9 cellular contexts compared by ENCODE assay signal in genomic region chr10:61140765-61141392, GRCh38.
DNase-seq lines count a peak whose midpoint lies in the region; ATAC-seq and TF ChIP-seq lines count a peak whose summit lies in the region.
"Had no signal": no experiment of that assay in that cellular context is flagged by ENCODE, and none has a peak within 500 bp of the region (broad histone marks: within the 10 kb centered on the region; RNA-seq: fewer than 3 reads in every experiment).

No MANE protein-coding gene starts in this region.

- H3K9me3 ChIP-seq in lung (ENCODE audit: control insufficient read depth in 2 of 2, insufficient read depth in 1 of 2, low read length in 1 of 2): no peaks in the 10 kb centered on the region

- peaks cover 5% of the 10 kb centered on the region for H3K27me3 Mint-ChIP-seq in activated CD4-positive, alpha-beta memory T cell treated with anti-CD3 and anti-CD28 coated beads, Interleukin-2, amount 10 ng/mL, durations not matched to agents 7 days and 5 days
- no peaks in the 10 kb centered on the region for H3K27me3 Mint-ChIP-seq in stimulated activated memory B cell treated with anti-CD40 and anti-IgM and Interleukin-4, amounts not matched to agents 10 μg/mL and 1 μg/mL and 100 μg/mL, for 72 hours

- no peaks in the 10 kb centered on the region for H3K4me1 Mint-ChIP-seq in activated CD4-positive, alpha-beta memory T cell treated with anti-CD3 and anti-CD28 coated beads, Interleukin-2, amount 10 ng/mL, durations not matched to agents 7 days and 5 days
- H3K4me1 Mint-ChIP-seq in stimulated activated memory B cell treated with anti-CD40 and anti-IgM and Interleukin-4, amounts not matched to agents 10 μg/mL and 1 μg/mL and 100 μg/mL, for 72 hours: peaks cover 26% of the 10 kb centered on the region
- H3K4me1 Mint-ChIP-seq: activated naive CD4-positive, alpha-beta T cell treated with anti-CD3 and anti-CD28 coated beads, Interleukin-2, amount 50 U/mL, for 24 hours had no signal

- ATAC-seq in HG03354 (IDR thresholded peaks at IDR 0.05; ENCODE audit: poor library complexity, severe bottlenecking, unreplicated experiment) (peak; percentile 67), lung (ENCODE audit: insufficient read depth, low FRiP score) (peak; percentile 58)
- ATAC-seq in stimulated activated memory B cell treated with anti-CD40 and anti-IgM and Interleukin-4, amounts not matched to agents 10 μg/mL and 1 μg/mL and 100 μg/mL, for 72 hours: no peak

- CTCF ChIA-PET in activated CD4-positive, alpha-beta memory T cell treated with anti-CD3 and anti-CD28 coated beads, Interleukin-2, amount 10 ng/mL, durations not matched to agents 7 days and 5 days (lab: Charles Lee): interaction anchor here (0.7 to 2.3 kb wide), 14 partner anchors 9 to 756 kb away, joined by 3 to 10 read pairs (median 4); no protein-coding TSS in a partner anchor

- H3K36me3 ChIP-seq in lung (ENCODE audit: control insufficient read depth in 2 of 2, insufficient read depth in 2 of 2, low read length in 2 of 2): no peaks in the 10 kb centered on the region

- no peaks in the 10 kb centered on the region for H3K36me3 Mint-ChIP-seq in activated CD4-positive, alpha-beta memory T cell treated with anti-CD3 and anti-CD28 coated beads, Interleukin-2, amount 10 ng/mL, durations not matched to agents 7 days and 5 days (ENCODE audit: low read depth)
- no peaks in the 10 kb centered on the region for H3K36me3 Mint-ChIP-seq in stimulated activated memory B cell treated with anti-CD40 and anti-IgM and Interleukin-4, amounts not matched to agents 10 μg/mL and 1 μg/mL and 100 μg/mL, for 72 hours
- H3K36me3 Mint-ChIP-seq: activated naive CD4-positive, alpha-beta T cell treated with anti-CD3 and anti-CD28 coated beads, Interleukin-2, amount 50 U/mL, for 24 hours had no signal

- peaks cover 0 to 3% of the 10 kb centered on the region in 2 donors for H3K4me1 ChIP-seq in lung (ENCODE audit: control insufficient read depth in 2 of 2, insufficient read depth in 2 of 2, low read length in 2 of 2)

- TF ChIP-seq CTCF in dorsolateral prefrontal cortex (IDR thresholded peaks at IDR 0.05 in 54 of 56, conservative IDR thresholded peaks at IDR 0.05 in 2 of 56; ENCODE audit: low read depth in 1 of 56, partially characterized antibody in 56 of 56) (peak; percentile 51 to 90 (median 79)), lung (IDR thresholded peaks at IDR 0.05; ENCODE audit: control extremely low read depth, extremely low read depth) (peak; percentile 54)

- no peaks in the 10 kb centered on the region for H3K9me3 Mint-ChIP-seq in activated CD4-positive, alpha-beta memory T cell treated with anti-CD3 and anti-CD28 coated beads, Interleukin-2, amount 10 ng/mL, durations not matched to agents 7 days and 5 days
- no peaks in the 10 kb centered on the region for H3K9me3 Mint-ChIP-seq in stimulated activated memory B cell treated with anti-CD40 and anti-IgM and Interleukin-4, amounts not matched to agents 10 μg/mL and 1 μg/mL and 100 μg/mL, for 72 hours
- H3K9me3 Mint-ChIP-seq: activated naive CD4-positive, alpha-beta T cell treated with anti-CD3 and anti-CD28 coated beads, Interleukin-2, amount 50 U/mL, for 24 hours had no signal

- no peaks in the 10 kb centered on the region for H3K27me3 ChIP-seq in dorsolateral prefrontal cortex
- H3K27me3 ChIP-seq in lung (ENCODE audit: control insufficient read depth, insufficient read depth): no peaks in the 10 kb centered on the region

- H3K27ac ChIP-seq in dorsolateral prefrontal cortex: peak overlapping the region in 9 of 59 donors; percentile 2 to 54 (median 14)
- no peak overlapping the region for H3K27ac ChIP-seq in lung (ENCODE audit: low read depth in 1 of 2, low read length in 1 of 2)

- no peak overlapping the region for H3K27ac Mint-ChIP-seq in activated CD4-positive, alpha-beta memory T cell treated with anti-CD3 and anti-CD28 coated beads, Interleukin-2, amount 10 ng/mL, durations not matched to agents 7 days and 5 days
- no peak overlapping the region for H3K27ac Mint-ChIP-seq in stimulated activated memory B cell treated with anti-CD40 and anti-IgM and Interleukin-4, amounts not matched to agents 10 μg/mL and 1 μg/mL and 100 μg/mL, for 72 hours
- H3K27ac Mint-ChIP-seq: activated naive CD4-positive, alpha-beta T cell treated with anti-CD3 and anti-CD28 coated beads, Interleukin-2, amount 50 U/mL, for 24 hours had no signal

- POLR2A ChIA-PET in activated CD4-positive, alpha-beta memory T cell treated with anti-CD3 and anti-CD28 coated beads, Interleukin-2, amount 10 ng/mL, durations not matched to agents 7 days and 5 days (lab: Charles Lee): no interaction called here

- H3K4me3 ChIP-seq in dorsolateral prefrontal cortex (peak overlapping the region in 36 of 59 donors; percentile 1 to 53 (median 28)), lung (no peak overlapping the region)

- 28 to 45% methylated on average over 7 of the region's 7 CpGs for WGBS in lung, 2 donors

- peak; percentile 57 for DNase-seq in NCI-H2171 treated with DMSO at 0.1 percent for 48 hours (lab: John Stamatoyannopoulos, UW)
- no peak for DNase-seq in NCI-H2171 (lab: John Stamatoyannopoulos, UW)
- peak; percentile 60 for DNase-seq in NCI-H748 treated with DMSO at 0.1 percent for 48 hours (lab: John Stamatoyannopoulos, UW)
- peak in 3 of 10 donors; percentile 4 to 48 (median 44) for DNase-seq in dorsolateral prefrontal cortex
- no peak for DNase-seq in lung (ENCODE audit: low spot score)
- no peak for DNase-seq in activated CD4-positive, alpha-beta memory T cell treated with anti-CD3 and anti-CD28 coated beads, Interleukin-2, amount 10 ng/mL, durations not matched to agents 7 days and 5 days

- intact Hi-C loops in dorsolateral prefrontal cortex (cut with DNase I): loop anchor here (5.0 to 10.0 kb wide), 3 partner anchors 141 to 326 kb away; no protein-coding TSS in a partner anchor

- no peak overlapping the region for H3K4me3 Mint-ChIP-seq in activated CD4-positive, alpha-beta memory T cell treated with anti-CD3 and anti-CD28 coated beads, Interleukin-2, amount 10 ng/mL, durations not matched to agents 7 days and 5 days
- H3K4me3 Mint-ChIP-seq in stimulated activated memory B cell treated with anti-CD40 and anti-IgM and Interleukin-4, amounts not matched to agents 10 μg/mL and 1 μg/mL and 100 μg/mL, for 72 hours: no peak overlapping the region
- H3K4me3 Mint-ChIP-seq: activated naive CD4-positive, alpha-beta T cell treated with anti-CD3 and anti-CD28 coated beads, Interleukin-2, amount 50 U/mL, for 24 hours had no signal

Comparison
In these comparisons a context has a peak if more than half of its experiments do, and no peak if none do; other contexts are left out.
1. DNase-seq: peak in NCI-H2171 treated with DMSO at 0.1 percent for 48 hours (single experiment) and NCI-H748 treated with DMSO at 0.1 percent for 48 hours (single experiment); none in NCI-H2171 (single experiment), lung (single experiment) and activated CD4-positive, alpha-beta memory T cell treated with anti-CD3 and anti-CD28 coated beads, Interleukin-2, amount 10 ng/mL, durations not matched to agents 7 days and 5 days (single experiment).